ENCODE assay signal across 8 cellular contexts in genomic region chr11:46278387-46279173, GRCh38. TPM values are rescaled to one million over a fixed set of nuclear protein-coding genes. Genes with fewer than 3 reads are reported as not detected.
DNase-seq lines count a peak whose midpoint lies in the region; ATAC-seq, FAIRE-seq and TF ChIP-seq lines count a peak whose summit lies in the region.

No MANE protein-coding gene starts in this region.

- FAIRE-seq in HepG2 (lab: Jason Lieb, UNC): no peak

- peaks cover 8% of the 10 kb centered on the region for H3K36me3 ChIP-seq in brain microvascular endothelial cell (replicated peaks)
- H3K36me3 ChIP-seq in HepG2 (replicated peaks in 1 of 2; ENCODE audit: control insufficient read depth in 1 of 2, insufficient read depth in 2 of 2, low read length in 2 of 2): no peaks in the 10 kb centered on the region

- BruUV-seq in HepG2 (replicated peaks; lab: Mats Ljungman, UMichigan): no TSS peak

- in situ Hi-C loops in brain microvascular endothelial cell (cut with HindIII; ENCODE audit: low pct_ligation_motif_present, low sequenced_read_pairs): no loop called here
- in situ Hi-C loops in HepG2 (cut with HindIII; ENCODE audit: extremely low pct_ligation_motif_present, low pct_unique_long_range_greater_than_20kb): no loop called here

- no peak for ATAC-seq in HepG2
- peak; percentile 59 for ATAC-seq in stimulated activated naive CD8-positive, alpha-beta T cell treated with anti-CD3 and anti-CD28 coated beads, Interleukin-15, Interleukin-2, amounts not matched to agents 100 U/mL and 50 U/mL, for 24 hours
- no peak for ATAC-seq in GM21390 (IDR thresholded peaks at IDR 0.05; ENCODE audit: unreplicated experiment)
- ATAC-seq in HG03045 (IDR thresholded peaks at IDR 0.05; ENCODE audit: unreplicated experiment): no peak

- H2AFZ ChIP-seq in HepG2 (ENCODE audit: low read length): no peak overlapping the region

- peak overlapping the region; percentile 92 for H3K4me3 ChIP-seq in brain microvascular endothelial cell (ENCODE audit: low read depth, low read length)
- no peak overlapping the region for H3K4me3 ChIP-seq in HepG2 (replicated peaks in 1 of 3; ENCODE audit: insufficient read depth in 1 of 3, low read depth in 2 of 3, low read length in 3 of 3)

- peak; percentile 87 for DNase-seq in ELR (ENCODE audit: low read depth)
- DNase-seq in NOMO-1 treated with DMSO at 0.1 percent for 48 hours (lab: John Stamatoyannopoulos, UW; ENCODE audit: unreplicated experiment): peak; percentile 12
- peak; percentile 55 for DNase-seq in brain microvascular endothelial cell
- DNase-seq in HepG2 (ENCODE audit: low spot score): no peak
- DNase-seq in stimulated activated naive CD8-positive, alpha-beta T cell treated with anti-CD3 and anti-CD28 coated beads, Interleukin-15, Interleukin-2, amounts not matched to agents 100 U/mL and 50 U/mL, for 24 hours: peak; percentile 62
- no peak for DNase-seq in NCI-H2196 treated with DMSO at 0.1 percent for 48 hours (lab: John Stamatoyannopoulos, UW; ENCODE audit: unreplicated experiment)

- POLR2A ChIA-PET in HepG2 (lab: Yijun Ruan, JAX): no interaction called here

- H3K27ac ChIP-seq in brain microvascular endothelial cell: peak overlapping the region; percentile 66
- no peak overlapping the region for H3K27ac ChIP-seq in HepG2 (ENCODE audit: extremely low read length, insufficient read depth, low read length)

- CTCF ChIA-PET in HepG2 (lab: Yijun Ruan, JAX; ENCODE audit: low intra/inter-chr PET ratio, low total read pairs): no interaction called here

- TF ChIP-seq EP300 in HepG2 (IDR thresholded peaks at IDR 0.05; ENCODE audit: low read depth in 2 of 2, low read length in 2 of 2) (no peak), HepG2 (CRISPR knock-in tag; IDR thresholded peaks at IDR 0.05; ENCODE audit: borderline replicate concordance) (no peak)

- H4K20me1 ChIP-seq in HepG2 (ENCODE audit: insufficient read depth, low read length): peaks cover 3% of the 10 kb centered on the region

- H3K4me2 ChIP-seq in HepG2 (ENCODE audit: low read depth, low read length): no peak overlapping the region

- H3K27me3 ChIP-seq in brain microvascular endothelial cell (replicated peaks): no peaks in the 10 kb centered on the region
- H3K27me3 ChIP-seq in HepG2 (ENCODE audit: control insufficient read depth in 1 of 2, insufficient read depth in 2 of 2, low read length in 2 of 2): peaks cover 31 to 76% of the 10 kb centered on the region in 2 experiments

- no peaks in the 10 kb centered on the region for H3K9me3 ChIP-seq in HepG2 (ENCODE audit: low read length)

- 51% methylated on average over 16 of the region's 24 CpGs for WGBS in HepG2 (ENCODE audit: low lambda C conversion rate)

- H3K79me2 ChIP-seq in HepG2 (ENCODE audit: insufficient read depth, low read length): no peaks in the 10 kb centered on the region

- TF ChIP-seq RAD21 in HepG2 (CRISPR knock-in tag; IDR thresholded peaks at IDR 0.05): no peak

- no peak overlapping the region for H3K9ac ChIP-seq in HepG2 (ENCODE audit: insufficient read depth, low read depth, low read length)

- TF ChIP-seq POLR2A in HepG2 (IDR thresholded peaks at IDR 0.05; ENCODE audit: insufficient read depth in 1 of 2, low read depth in 2 of 2, low read length in 2 of 2): no peak

- peaks cover 38% of the 10 kb centered on the region for H3K4me1 ChIP-seq in HepG2 (ENCODE audit: insufficient read depth, low read length)

- intact Hi-C loops in HepG2 (cut with micrococcal nuclease; ENCODE audit: unreplicated experiment): no loop called here

- peak; percentile 92 for TF ChIP-seq CTCF in brain microvascular endothelial cell (IDR thresholded peaks at IDR 0.05; ENCODE audit: low read depth, low read length, missing control alignments)
- no peak for TF ChIP-seq CTCF in HepG2 (CRISPR knock-in tag; IDR thresholded peaks at IDR 0.05)

TF ChIP-seq in HepG2, 621 proteins besides CTCF, POLR2A, EP300 and RAD21:
- TF ChIP-seq RNF219 (CRISPR knock-in tag; IDR thresholded peaks at IDR 0.05): no peak
- 0 out of 2 replicates have a peak, but pooled peaks have one; percentile 21 for TF ChIP-seq EZH2 (conservative IDR thresholded peaks at IDR 0.05; ENCODE audit: low read depth, low read length)

RNA-seq across cellular contexts. Expression of gene CREB3L1, which starts 1.1 kb away (rescaled TPM):
- not detected in 2 replicates for total RNA-seq in HepG2 (2016; rRNA removed; fragmentation: Illumina TruSeq; extraction: Trizol)
- not detected in 2 replicates for total RNA-seq in HepG2 (2016; cell fraction: cytosol; rRNA removed; fragmentation: Illumina TruSeq; extraction: Trizol; ENCODE audit: low read depth)
- not detected in 2 replicates for total RNA-seq in HepG2 (2016; cell fraction: insoluble cytoplasmic fraction; rRNA removed; fragmentation: Illumina TruSeq; extraction: Trizol)
- total RNA-seq in HepG2 (2016; cell fraction: membrane; rRNA removed; fragmentation: Illumina TruSeq; extraction: Trizol): not detected in 2 replicates
- total RNA-seq in HepG2 (2016; cell fraction: nucleus; rRNA removed; fragmentation: Illumina TruSeq; extraction: Trizol): not detected in 2 replicates
- not detected in 2 replicates for polyA plus RNA-seq in HepG2 (2011; rRNA removed)
- polyA plus RNA-seq in HepG2 (2011; cell fraction: cytosol; rRNA removed): not detected in 2 replicates
- not detected in 2 replicates for polyA plus RNA-seq in HepG2 (2011; cell fraction: nucleus; rRNA removed)
- polyA plus RNA-seq in HepG2 (2012): 0.04 TPM in 1 of 2 replicates, not detected in the other
- not detected in 2 replicates for polyA plus RNA-seq in HepG2 (2016; cell fraction: cytosol; fragmentation: Illumina TruSeq; extraction: Trizol; ENCODE audit: low read depth)
- polyA plus RNA-seq in HepG2 (2016; cell fraction: insoluble cytoplasmic fraction; fragmentation: Illumina TruSeq; extraction: Trizol; ENCODE audit: low read depth): not detected in 2 replicates
- 0.13 TPM in 1 of 2 replicates, not detected in the other for polyA plus RNA-seq in HepG2 (2016; cell fraction: membrane; fragmentation: Illumina TruSeq; extraction: Trizol; ENCODE audit: low read depth)
- polyA plus RNA-seq in HepG2 (2016; cell fraction: nucleus; fragmentation: Illumina TruSeq; extraction: Trizol; ENCODE audit: insufficient read depth, low read depth): not detected in 2 replicates
- 0.12 and 1.6 TPM in 2 replicates for polyA minus RNA-seq in HepG2 (2011; rRNA and poly(A)+ RNA removed; ENCODE audit: low replicate concordance)
- polyA minus RNA-seq in HepG2 (2011; cell fraction: cytosol; rRNA and poly(A)+ RNA removed): not detected in 2 replicates
- polyA minus RNA-seq in HepG2 (2011; cell fraction: nucleus; rRNA and poly(A)+ RNA removed): not detected in 2 replicates

Comparison
In these comparisons a context has a peak if more than half of its experiments do, and no peak if none do; other contexts are left out.
1. DNase-seq: peak in ELR (single experiment), NOMO-1 treated with DMSO at 0.1 percent for 48 hours (single experiment), brain microvascular endothelial cell (single experiment) and stimulated activated naive CD8-positive, alpha-beta T cell treated with anti-CD3 and anti-CD28 coated beads, Interleukin-15, Interleukin-2, amounts not matched to agents 100 U/mL and 50 U/mL, for 24 hours (single experiment); none in HepG2 (single experiment) and NCI-H2196 treated with DMSO at 0.1 percent for 48 hours (single experiment).